23 cellular contexts compared by ENCODE assay signal in genomic region chr10:28783089-28783488, GRCh38.
"Had no signal": no experiment of that assay in that cellular context is flagged by ENCODE, and none has a peak within 500 bp of the region (broad histone marks: within the 10 kb centered on the region; RNA-seq: fewer than 3 reads in every experiment).

No MANE protein-coding gene starts in this region.

- H3K27me3 ChIP-seq: cardiac muscle cell, hepatocyte, tibial artery, vagina had no signal

- H3K27ac Mint-ChIP-seq: activated CD4-positive, alpha-beta memory T cell treated with anti-CD3 and anti-CD28 coated beads, Interleukin-2, amount 10 ng/mL, durations not matched to agents 7 days and 5 days; activated naive CD8-positive, alpha-beta T cell treated with anti-CD3 and anti-CD28 coated beads, Interleukin-2, amount 10 ng/mL, durations not matched to agents 7 days and 5 days; activated T-helper 17 cell treated with anti-CD3 and anti-CD28 coated beads, Interleukin-2, amount 50 U/mL, for 72 hours; effector memory CD8-positive, alpha-beta T cell; T-cell had no signal

- H3K27me3 Mint-ChIP-seq: activated CD4-positive, alpha-beta memory T cell treated with anti-CD3 and anti-CD28 coated beads, Interleukin-2, amount 10 ng/mL, durations not matched to agents 7 days and 5 days; activated naive CD8-positive, alpha-beta T cell treated with anti-CD3 and anti-CD28 coated beads, Interleukin-2, amount 10 ng/mL, durations not matched to agents 7 days and 5 days had no signal

- H3K9me3 Mint-ChIP-seq: activated CD4-positive, alpha-beta memory T cell treated with anti-CD3 and anti-CD28 coated beads, Interleukin-2, amount 10 ng/mL, durations not matched to agents 7 days and 5 days; activated naive CD8-positive, alpha-beta T cell treated with anti-CD3 and anti-CD28 coated beads, Interleukin-2, amount 10 ng/mL, durations not matched to agents 7 days and 5 days; activated T-helper 17 cell treated with anti-CD3 and anti-CD28 coated beads, Interleukin-2, amount 50 U/mL, for 72 hours; effector memory CD8-positive, alpha-beta T cell; neural crest cell; T-cell had no signal

- H3K4me1 Mint-ChIP-seq: activated CD4-positive, alpha-beta memory T cell treated with anti-CD3 and anti-CD28 coated beads, Interleukin-2, amount 10 ng/mL, durations not matched to agents 7 days and 5 days; activated naive CD8-positive, alpha-beta T cell treated with anti-CD3 and anti-CD28 coated beads, Interleukin-2, amount 10 ng/mL, durations not matched to agents 7 days and 5 days; activated T-helper 17 cell treated with anti-CD3 and anti-CD28 coated beads, Interleukin-2, amount 50 U/mL, for 72 hours; T-cell had no signal

- H3K27ac ChIP-seq: cardiac muscle cell, hepatocyte, lower lobe of right lung, prostate gland, tibial artery, vagina had no signal

- H2AFZ ChIP-seq: hepatocyte had no signal

- H3K4me2 ChIP-seq: hepatocyte had no signal

- H3K79me2 ChIP-seq: hepatocyte had no signal

- ATAC-seq: activated T-helper 17 cell treated with anti-CD3 and anti-CD28 coated beads, Interleukin-2, amount 50 U/mL, for 72 hours; effector memory CD8-positive, alpha-beta T cell; left colon; lower lobe of right lung; sciatic nerve; T-cell had no signal

- H3K4me3 Mint-ChIP-seq: activated CD4-positive, alpha-beta memory T cell treated with anti-CD3 and anti-CD28 coated beads, Interleukin-2, amount 10 ng/mL, durations not matched to agents 7 days and 5 days; activated naive CD8-positive, alpha-beta T cell treated with anti-CD3 and anti-CD28 coated beads, Interleukin-2, amount 10 ng/mL, durations not matched to agents 7 days and 5 days; activated T-helper 17 cell treated with anti-CD3 and anti-CD28 coated beads, Interleukin-2, amount 50 U/mL, for 72 hours; effector memory CD8-positive, alpha-beta T cell; neural crest cell; T-cell had no signal

- H3K4me1 ChIP-seq: lower lobe of right lung, prostate gland, tibial artery, vagina had no signal

- DNase-seq: activated CD4-positive, alpha-beta memory T cell treated with anti-CD3 and anti-CD28 coated beads, Interleukin-2, amount 10 ng/mL, durations not matched to agents 7 days and 5 days; activated CD4-positive, alpha-beta T cell treated with anti-CD3 and anti-CD28 coated beads for 48 hours; activated CD4-positive, CD25-positive, alpha-beta regulatory T cell; activated naive CD4-positive, alpha-beta T cell; activated naive CD8-positive, alpha-beta T cell treated with anti-CD3 and anti-CD28 coated beads, Interleukin-2, amount 10 ng/mL, durations not matched to agents 7 days and 5 days; activated T-cell treated with anti-CD3 and anti-CD28 coated beads, Interleukin-2, amount 50 U/mL, for 1 hour; amygdala; effector memory CD8-positive, alpha-beta T cell; foreskin fibroblast; left colon; lower lobe of right lung; stimulated activated CD4-positive, alpha-beta T cell treated with anti-CD3 and anti-CD28 coated beads, Interleukin-12 subunit alpha, Interleukin-12 subunit beta, amount 100 ng/mL, for 4 hours; stimulated activated CD4-positive, alpha-beta T cell treated with anti-CD3 and anti-CD28 coated beads, Interleukin-2, amount 100 ng/mL, for 24 hours; stimulated activated naive CD4-positive, alpha-beta T cell treated with Interleukin-2 at 50 U/mL for 16 hours; T-cell; tibial artery had no signal

- H3K9me3 ChIP-seq: lower lobe of right lung, prostate gland, tibial artery, vagina had no signal

- H3K4me3 ChIP-seq: cardiac muscle cell, hepatocyte, lower lobe of right lung, prostate gland, tibial artery, vagina had no signal

- H3K36me3 Mint-ChIP-seq: activated naive CD8-positive, alpha-beta T cell treated with anti-CD3 and anti-CD28 coated beads, Interleukin-2, amount 10 ng/mL, durations not matched to agents 7 days and 5 days; T-cell had no signal
